12 cellular contexts compared by ENCODE assay signal in the genomic region with DNA sequence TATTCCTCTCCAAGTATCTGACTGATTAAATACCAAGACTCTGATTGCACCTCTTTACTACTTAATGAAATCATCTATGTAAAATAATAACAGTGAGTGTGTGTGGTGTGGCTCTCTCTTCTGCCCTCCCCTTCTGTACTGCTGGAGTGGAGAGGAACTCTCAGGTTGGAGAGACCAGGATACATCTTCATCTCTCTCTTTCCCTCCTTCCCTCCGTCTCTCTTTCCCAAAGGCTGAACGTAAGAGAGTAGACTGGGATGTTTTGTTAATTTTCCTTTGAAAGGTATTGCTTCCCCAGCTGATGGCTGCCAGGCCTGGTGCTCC. TPM values are rescaled to one million over a fixed set of nuclear protein-coding genes. Genes with fewer than 3 reads are reported as not detected.
A peak's percentile ranks its signal among the peaks of the same experiment; 100 is the strongest.
DNase-seq lines count a peak whose midpoint lies in the region; ATAC-seq lines count a peak whose summit lies in the region.
"Had no signal": no experiment of that assay in that cellular context is flagged by ENCODE, and none has a peak within 500 bp of the region (broad histone marks: within the 10 kb centered on the region; RNA-seq: fewer than 3 reads in every experiment).

No MANE protein-coding gene starts in this region.

- no peaks in the 10 kb centered on the region for H3K9me3 Mint-ChIP-seq in activated naive CD4-positive, alpha-beta T cell treated with anti-CD3 and anti-CD28 coated beads, Interleukin-2, amount 50 U/mL, for 24 hours
- H3K9me3 Mint-ChIP-seq in activated T-helper 1 cell treated with anti-CD3 and anti-CD28 coated beads, Interleukin-12 subunit alpha, Interleukin-12 subunit beta, Interleukin-2, Interleukin-4 antibody, amounts not matched to agents 30 ng/mL and 10 ng/mL and 1 ng/mL, durations not matched to agents 14 hours and 24 hours and 36 hours: no peaks in the 10 kb centered on the region

- no peaks in the 10 kb centered on the region for H3K9me3 ChIP-seq in right cardiac atrium (ENCODE audit: control insufficient read depth, low read length)

- H3K27ac ChIP-seq in right cardiac atrium (ENCODE audit: low read length) (peak overlapping the region; percentile 8), temporal lobe (ENCODE audit: low read depth, low read length) (peak overlapping the region; percentile 31)

- H3K4me1 ChIP-seq in right cardiac atrium (ENCODE audit: control insufficient read depth, insufficient read depth, low read length): peaks cover 3% of the 10 kb centered on the region

- H3K27me3 ChIP-seq in right cardiac atrium (ENCODE audit: control insufficient read depth, insufficient read depth): no peaks in the 10 kb centered on the region

- 11% methylated on average over 2 of the region's 2 CpGs for WGBS in right cardiac atrium

- intact Hi-C loops in activated T-helper 1 cell treated with anti-CD3 and anti-CD28 coated beads, Interleukin-12 subunit alpha, Interleukin-12 subunit beta, Interleukin-2, Interleukin-4 antibody, amounts not matched to agents 30 ng/mL and 10 ng/mL and 1 ng/mL, durations not matched to agents 14 hours and 24 hours and 36 hours (cut with micrococcal nuclease): loop anchor here (1.0 kb wide), 1 partner anchor 10 kb away; a partner anchor contains a TSS
- intact Hi-C loops in right cardiac atrium (cut with DNase I): no loop called here

- H3K4me3 Mint-ChIP-seq in activated naive CD4-positive, alpha-beta T cell treated with anti-CD3 and anti-CD28 coated beads, Interleukin-2, amount 50 U/mL, for 24 hours: peak overlapping the region; percentile 75
- peak overlapping the region; percentile 62 for H3K4me3 Mint-ChIP-seq in activated T-helper 1 cell treated with anti-CD3 and anti-CD28 coated beads, Interleukin-12 subunit alpha, Interleukin-12 subunit beta, Interleukin-2, Interleukin-4 antibody, amounts not matched to agents 30 ng/mL and 10 ng/mL and 1 ng/mL, durations not matched to agents 14 hours and 24 hours and 36 hours

- H3K36me3 Mint-ChIP-seq in activated naive CD4-positive, alpha-beta T cell treated with anti-CD3 and anti-CD28 coated beads, Interleukin-2, amount 50 U/mL, for 24 hours: no peaks in the 10 kb centered on the region
- no peaks in the 10 kb centered on the region for H3K36me3 Mint-ChIP-seq in activated T-helper 1 cell treated with anti-CD3 and anti-CD28 coated beads, Interleukin-12 subunit alpha, Interleukin-12 subunit beta, Interleukin-2, Interleukin-4 antibody, amounts not matched to agents 30 ng/mL and 10 ng/mL and 1 ng/mL, durations not matched to agents 14 hours and 24 hours and 36 hours (ENCODE audit: low read depth)

- H3K27ac Mint-ChIP-seq in activated naive CD4-positive, alpha-beta T cell treated with anti-CD3 and anti-CD28 coated beads, Interleukin-2, amount 50 U/mL, for 24 hours: peak overlapping the region; percentile 77
- H3K27ac Mint-ChIP-seq in activated T-helper 1 cell treated with anti-CD3 and anti-CD28 coated beads, Interleukin-12 subunit alpha, Interleukin-12 subunit beta, Interleukin-2, Interleukin-4 antibody, amounts not matched to agents 30 ng/mL and 10 ng/mL and 1 ng/mL, durations not matched to agents 14 hours and 24 hours and 36 hours: peak overlapping the region; percentile 46

- no peak for DNase-seq in activated naive CD4-positive, alpha-beta T cell treated with Interleukin-2 at 50 U/mL for 16 hours
- DNase-seq in activated T-helper 1 cell treated with anti-CD3 and anti-CD28 coated beads, Interleukin-12 subunit alpha, Interleukin-12 subunit beta, Interleukin-2, Interleukin-4 antibody, amounts not matched to agents 30 ng/mL and 10 ng/mL and 1 ng/mL, durations not matched to agents 14 hours and 24 hours and 36 hours (ENCODE audit: low spot score): no peak
- DNase-seq in right cardiac atrium (no peak), NCI-H82 treated with DMSO at 0.1 percent for 48 hours (lab: John Stamatoyannopoulos, UW; ENCODE audit: unreplicated experiment) (no peak)

- peaks cover 1% of the 10 kb centered on the region for H3K27me3 Mint-ChIP-seq in activated naive CD4-positive, alpha-beta T cell treated with anti-CD3 and anti-CD28 coated beads, Interleukin-2, amount 50 U/mL, for 24 hours
- H3K27me3 Mint-ChIP-seq in activated T-helper 1 cell treated with anti-CD3 and anti-CD28 coated beads, Interleukin-12 subunit alpha, Interleukin-12 subunit beta, Interleukin-2, Interleukin-4 antibody, amounts not matched to agents 30 ng/mL and 10 ng/mL and 1 ng/mL, durations not matched to agents 14 hours and 24 hours and 36 hours (ENCODE audit: insufficient read depth): peaks cover 23% of the 10 kb centered on the region

- peaks cover 30% of the 10 kb centered on the region for H3K4me1 Mint-ChIP-seq in activated naive CD4-positive, alpha-beta T cell treated with anti-CD3 and anti-CD28 coated beads, Interleukin-2, amount 50 U/mL, for 24 hours
- H3K4me1 Mint-ChIP-seq in activated T-helper 1 cell treated with anti-CD3 and anti-CD28 coated beads, Interleukin-12 subunit alpha, Interleukin-12 subunit beta, Interleukin-2, Interleukin-4 antibody, amounts not matched to agents 30 ng/mL and 10 ng/mL and 1 ng/mL, durations not matched to agents 14 hours and 24 hours and 36 hours (ENCODE audit: low read depth): peaks cover 24% of the 10 kb centered on the region

- H3K4me3 ChIP-seq in right cardiac atrium (ENCODE audit: low read length): no peak overlapping the region

- ATAC-seq in right cardiac atrium (no peak), HG03521 (IDR thresholded peaks at IDR 0.05; ENCODE audit: unreplicated experiment) (no peak), HG02885 (IDR thresholded peaks at IDR 0.05; ENCODE audit: poor library complexity, unreplicated experiment) (no peak)

RNA-seq across cellular contexts. Expression of a gene that starts 0.3 kb away (rescaled TPM):
- 0.18 and 0.24 TPM in 2 replicates for total RNA-seq in activated T-helper 1 cell treated with anti-CD3 and anti-CD28 coated beads, Interleukin-12 subunit alpha, Interleukin-12 subunit beta, Interleukin-2, Interleukin-4 antibody, amounts not matched to agents 30 ng/mL and 10 ng/mL and 1 ng/mL, durations not matched to agents 14 hours and 24 hours and 36 hours
- total RNA-seq in right cardiac atrium (under 1 TPM in 2 of 4 donors, not detected in 2; 0.20 to 0.53 TPM), temporal lobe (not detected)
- 0.43 TPM for polyA plus RNA-seq in right cardiac atrium
- total RNA-seq: bronchial epithelial cell, renal cortical epithelial cell had no signal

RNA-seq across cellular contexts. Expression of a gene that starts 10.4 kb away (rescaled TPM):
- 22.1 and 24.1 TPM in 2 replicates for total RNA-seq in activated T-helper 1 cell treated with anti-CD3 and anti-CD28 coated beads, Interleukin-12 subunit alpha, Interleukin-12 subunit beta, Interleukin-2, Interleukin-4 antibody, amounts not matched to agents 30 ng/mL and 10 ng/mL and 1 ng/mL, durations not matched to agents 14 hours and 24 hours and 36 hours
- 10 to 100 TPM in 2 of 4 donors, 1 to 10 TPM in 2; 8.8 to 11.2 (median 10.0) TPM for total RNA-seq in right cardiac atrium
- 7.6 TPM for polyA plus RNA-seq in right cardiac atrium
- total RNA-seq in temporal lobe: 9.3 TPM

RNA-seq across cellular contexts. Expression of a gene that starts 46.1 kb away (rescaled TPM):
- not detected in 2 replicates for total RNA-seq in activated T-helper 1 cell treated with anti-CD3 and anti-CD28 coated beads, Interleukin-12 subunit alpha, Interleukin-12 subunit beta, Interleukin-2, Interleukin-4 antibody, amounts not matched to agents 30 ng/mL and 10 ng/mL and 1 ng/mL, durations not matched to agents 14 hours and 24 hours and 36 hours
- total RNA-seq in right cardiac atrium: 10 to 100 TPM; 10.7 to 28.8 (median 16.1) TPM
- polyA plus RNA-seq in right cardiac atrium: 17.0 TPM
- not detected for total RNA-seq in temporal lobe
- total RNA-seq: H7, HT1080, renal cortical epithelial cell had no signal

RNA-seq across cellular contexts. Expression of a gene that starts 52.9 kb away (rescaled TPM):
- total RNA-seq in activated T-helper 1 cell treated with anti-CD3 and anti-CD28 coated beads, Interleukin-12 subunit alpha, Interleukin-12 subunit beta, Interleukin-2, Interleukin-4 antibody, amounts not matched to agents 30 ng/mL and 10 ng/mL and 1 ng/mL, durations not matched to agents 14 hours and 24 hours and 36 hours: 0.20 and 0.31 TPM in 2 replicates
- total RNA-seq in right cardiac atrium (under 1 TPM in 1 of 4 donors, not detected in 3; 0.43 TPM), temporal lobe (0.25 TPM)
- polyA plus RNA-seq in right cardiac atrium: 0.11 TPM
- total RNA-seq: bronchial epithelial cell, H7, HT1080 had no signal

Comparison
In these comparisons a context has a peak if more than half of its experiments do, and no peak if none do; other contexts are left out.
1. RNA of a gene that starts 46.1 kb away (total RNA-seq): 10.7 to 28.8 TPM in right cardiac atrium; not detected in activated T-helper 1 cell treated with anti-CD3 and anti-CD28 coated beads, Interleukin-12 subunit alpha, Interleukin-12 subunit beta, Interleukin-2, Interleukin-4 antibody, amounts not matched to agents 30 ng/mL and 10 ng/mL and 1 ng/mL, durations not matched to agents 14 hours and 24 hours and 36 hours and not detected in temporal lobe (single experiment); every median in the first group is over 10 times any median in the second.